Comparison of ENCODE assay signal across 1 cellular context in genomic region chr15:67838789-67839332, GRCh38.
TF ChIP-seq lines count a peak whose summit lies in the region.

No MANE protein-coding gene starts in this region.

TF ChIP-seq in HepG2, 621 proteins besides CTCF, POLR2A, EP300 and RAD21 (continued from another document and continues in another):
- TF ChIP-seq TIGD3 (CRISPR knock-in tag; IDR thresholded peaks at IDR 0.05; ENCODE audit: borderline replicate concordance) = no peak
- TF ChIP-seq NR2F1 (CRISPR knock-in tag; IDR thresholded peaks at IDR 0.05) = no peak
- peak; percentile 60; the same call in 1 of the 2 replicates for TF ChIP-seq ZNF816 (CRISPR knock-in tag; IDR thresholded peaks at IDR 0.05; ENCODE audit: borderline replicate concordance)
- TF ChIP-seq, protein P1, sequence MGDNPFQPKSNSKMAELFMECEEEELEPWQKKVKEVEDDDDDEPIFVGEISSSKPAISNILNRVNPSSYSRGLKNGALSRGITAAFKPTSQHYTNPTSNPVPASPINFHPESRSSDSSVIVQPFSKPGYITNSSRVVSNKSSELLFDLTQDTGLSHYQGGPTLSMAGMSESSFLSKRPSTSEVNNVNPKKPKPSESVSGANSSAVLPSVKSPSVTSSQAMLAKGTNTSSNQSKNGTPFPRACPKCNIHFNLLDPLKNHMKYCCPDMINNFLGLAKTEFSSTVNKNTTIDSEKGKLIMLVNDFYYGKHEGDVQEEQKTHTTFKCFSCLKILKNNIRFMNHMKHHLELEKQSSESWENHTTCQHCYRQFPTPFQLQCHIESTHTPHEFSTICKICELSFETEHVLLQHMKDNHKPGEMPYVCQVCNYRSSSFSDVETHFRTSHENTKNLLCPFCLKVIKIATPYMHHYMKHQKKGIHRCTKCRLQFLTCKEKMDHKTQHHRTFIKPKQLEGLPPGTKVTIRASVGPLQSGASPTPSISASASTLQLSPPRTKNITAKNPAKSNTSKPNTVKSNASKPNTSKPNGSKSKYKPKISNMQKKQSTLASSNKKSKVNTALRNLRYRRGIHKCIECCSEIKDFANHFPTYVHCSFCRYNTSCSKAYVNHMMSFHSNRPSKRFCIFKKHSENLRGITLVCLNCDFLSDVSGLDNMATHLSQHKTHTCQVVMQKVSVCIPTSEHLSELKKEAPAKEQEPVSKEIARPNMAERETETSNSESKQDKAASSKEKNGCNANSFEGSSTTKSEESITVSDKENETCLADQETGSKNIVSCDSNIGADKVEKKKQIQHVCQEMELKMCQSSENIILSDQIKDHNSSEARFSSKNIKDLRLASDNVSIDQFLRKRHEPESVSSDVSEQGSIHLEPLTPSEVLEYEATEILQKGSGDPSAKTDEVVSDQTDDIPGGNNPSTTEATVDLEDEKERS (CRISPR knock-in tag; IDR thresholded peaks at IDR 0.05) = no peak
- TF ChIP-seq KAT2B (IDR thresholded peaks at IDR 0.05; ENCODE audit: borderline replicate concordance, low read depth, low read length) = no peak
- no peak for TF ChIP-seq DPF2 (CRISPR knock-in tag; IDR thresholded peaks at IDR 0.05; ENCODE audit: borderline replicate concordance, low read depth)
- no peak for TF ChIP-seq THYN1 (CRISPR knock-in tag; IDR thresholded peaks at IDR 0.05; ENCODE audit: borderline replicate concordance, low read depth)
- 0 out of 2 replicates have a peak, but pooled peaks have one; percentile 33 for TF ChIP-seq ZKSCAN8 (CRISPR knock-in tag; IDR thresholded peaks at IDR 0.05; ENCODE audit: borderline replicate concordance)
- no peak for TF ChIP-seq CCDC6 (CRISPR knock-in tag; IDR thresholded peaks at IDR 0.05)
- TF ChIP-seq, protein P2, sequence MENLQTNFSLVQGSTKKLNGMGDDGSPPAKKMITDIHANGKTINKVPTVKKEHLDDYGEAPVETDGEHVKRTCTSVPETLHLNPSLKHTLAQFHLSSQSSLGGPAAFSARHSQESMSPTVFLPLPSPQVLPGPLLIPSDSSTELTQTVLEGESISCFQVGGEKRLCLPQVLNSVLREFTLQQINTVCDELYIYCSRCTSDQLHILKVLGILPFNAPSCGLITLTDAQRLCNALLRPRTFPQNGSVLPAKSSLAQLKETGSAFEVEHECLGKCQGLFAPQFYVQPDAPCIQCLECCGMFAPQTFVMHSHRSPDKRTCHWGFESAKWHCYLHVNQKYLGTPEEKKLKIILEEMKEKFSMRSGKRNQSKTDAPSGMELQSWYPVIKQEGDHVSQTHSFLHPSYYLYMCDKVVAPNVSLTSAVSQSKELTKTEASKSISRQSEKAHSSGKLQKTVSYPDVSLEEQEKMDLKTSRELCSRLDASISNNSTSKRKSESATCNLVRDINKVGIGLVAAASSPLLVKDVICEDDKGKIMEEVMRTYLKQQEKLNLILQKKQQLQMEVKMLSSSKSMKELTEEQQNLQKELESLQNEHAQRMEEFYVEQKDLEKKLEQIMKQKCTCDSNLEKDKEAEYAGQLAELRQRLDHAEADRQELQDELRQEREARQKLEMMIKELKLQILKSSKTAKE (CRISPR knock-in tag; IDR thresholded peaks at IDR 0.05; ENCODE audit: borderline replicate concordance) = no peak
- no peak for TF ChIP-seq STAT5B (CRISPR knock-in tag; IDR thresholded peaks at IDR 0.05)
- TF ChIP-seq ZC3H4 (CRISPR knock-in tag; IDR thresholded peaks at IDR 0.05; ENCODE audit: borderline replicate concordance) = no peak
- 0 out of 2 replicates have a peak, but pooled peaks have one; percentile 19 for TF ChIP-seq YEATS2 (CRISPR knock-in tag; IDR thresholded peaks at IDR 0.05; ENCODE audit: borderline replicate concordance)
- TF ChIP-seq NFKBIZ (CRISPR knock-in tag; IDR thresholded peaks at IDR 0.05) = no peak
- no peak for TF ChIP-seq ZFAT (CRISPR knock-in tag; conservative IDR thresholded peaks at IDR 0.05)
- TF ChIP-seq, protein P3, sequence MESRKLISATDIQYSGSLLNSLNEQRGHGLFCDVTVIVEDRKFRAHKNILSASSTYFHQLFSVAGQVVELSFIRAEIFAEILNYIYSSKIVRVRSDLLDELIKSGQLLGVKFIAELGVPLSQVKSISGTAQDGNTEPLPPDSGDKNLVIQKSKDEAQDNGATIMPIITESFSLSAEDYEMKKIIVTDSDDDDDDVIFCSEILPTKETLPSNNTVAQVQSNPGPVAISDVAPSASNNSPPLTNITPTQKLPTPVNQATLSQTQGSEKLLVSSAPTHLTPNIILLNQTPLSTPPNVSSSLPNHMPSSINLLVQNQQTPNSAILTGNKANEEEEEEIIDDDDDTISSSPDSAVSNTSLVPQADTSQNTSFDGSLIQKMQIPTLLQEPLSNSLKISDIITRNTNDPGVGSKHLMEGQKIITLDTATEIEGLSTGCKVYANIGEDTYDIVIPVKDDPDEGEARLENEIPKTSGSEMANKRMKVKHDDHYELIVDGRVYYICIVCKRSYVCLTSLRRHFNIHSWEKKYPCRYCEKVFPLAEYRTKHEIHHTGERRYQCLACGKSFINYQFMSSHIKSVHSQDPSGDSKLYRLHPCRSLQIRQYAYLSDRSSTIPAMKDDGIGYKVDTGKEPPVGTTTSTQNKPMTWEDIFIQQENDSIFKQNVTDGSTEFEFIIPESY (CRISPR knock-in tag; IDR thresholded peaks at IDR 0.05) = no peak
- TF ChIP-seq HMGXB3 (CRISPR knock-in tag; IDR thresholded peaks at IDR 0.05; ENCODE audit: borderline replicate concordance) = no peak
- no peak for TF ChIP-seq ZNF30 (CRISPR knock-in tag; IDR thresholded peaks at IDR 0.05)
- TF ChIP-seq FOXC1 (CRISPR knock-in tag; IDR thresholded peaks at IDR 0.05; ENCODE audit: borderline replicate concordance) = no peak
- TF ChIP-seq RAD51 (IDR thresholded peaks at IDR 0.05; ENCODE audit: borderline replicate concordance) = no peak
- TF ChIP-seq DR1 (CRISPR knock-in tag; IDR thresholded peaks at IDR 0.05) = no peak
- no peak for TF ChIP-seq CREM (IDR thresholded peaks at IDR 0.05)
- TF ChIP-seq CREM (CRISPR knock-in tag; IDR thresholded peaks at IDR 0.05) = no peak
- TF ChIP-seq MATR3 (CRISPR knock-in tag; IDR thresholded peaks at IDR 0.05) = no peak
- TF ChIP-seq PCBP1 (IDR thresholded peaks at IDR 0.05; ENCODE audit: borderline replicate concordance, low read depth, low read length) = no peak
- peak; percentile 49 for TF ChIP-seq XRCC5 (optimal IDR thresholded peaks at IDR 0.05; ENCODE audit: low read length)
- no peak for TF ChIP-seq CENPX (CRISPR knock-in tag; IDR thresholded peaks at IDR 0.05)
- no peak for TF ChIP-seq ZBTB4 (CRISPR knock-in tag; IDR thresholded peaks at IDR 0.05; ENCODE audit: borderline replicate concordance)
- TF ChIP-seq ZNF512 (CRISPR knock-in tag; IDR thresholded peaks at IDR 0.05) = no peak
- no peak for TF ChIP-seq ATF1 (CRISPR knock-in tag; IDR thresholded peaks at IDR 0.05)
- no peak for TF ChIP-seq ZNF883 (CRISPR knock-in tag; IDR thresholded peaks at IDR 0.05; ENCODE audit: not compliant biosample characterization)
- no peak; the same call in 1 of the 2 replicates for TF ChIP-seq ARHGAP35 (CRISPR knock-in tag; IDR thresholded peaks at IDR 0.05; ENCODE audit: borderline replicate concordance)
- no peak for TF ChIP-seq ZNF619 (CRISPR knock-in tag; IDR thresholded peaks at IDR 0.05)
- TF ChIP-seq ZFYVE20 (CRISPR knock-in tag; IDR thresholded peaks at IDR 0.05; ENCODE audit: borderline replicate concordance, low read depth) = no peak
- no peak for TF ChIP-seq ZNF720 (CRISPR knock-in tag; IDR thresholded peaks at IDR 0.05)
- no peak for TF ChIP-seq ZNF260 (CRISPR knock-in tag; IDR thresholded peaks at IDR 0.05; ENCODE audit: borderline replicate concordance, low read depth)
- no peak for TF ChIP-seq ZSCAN12 (CRISPR knock-in tag; IDR thresholded peaks at IDR 0.05)
- no peak for TF ChIP-seq ZNF547 (CRISPR knock-in tag; IDR thresholded peaks at IDR 0.05)
- peak; percentile 66 for TF ChIP-seq ZFY (CRISPR knock-in tag; IDR thresholded peaks at IDR 0.05)
- TF ChIP-seq TCF7L2 (IDR thresholded peaks at IDR 0.05; ENCODE audit: low read depth, low read length) = no peak
- TF ChIP-seq HES4 (CRISPR knock-in tag; IDR thresholded peaks at IDR 0.05; ENCODE audit: borderline replicate concordance) = no peak
- TF ChIP-seq ZFP36L2 (CRISPR knock-in tag; IDR thresholded peaks at IDR 0.05) = no peak
- TF ChIP-seq IKZF5 (CRISPR knock-in tag; IDR thresholded peaks at IDR 0.05) = 0 out of 2 replicates have a peak, but pooled peaks have one; percentile 46
